1 cellular context compared by ENCODE assay signal in the genomic region with DNA sequence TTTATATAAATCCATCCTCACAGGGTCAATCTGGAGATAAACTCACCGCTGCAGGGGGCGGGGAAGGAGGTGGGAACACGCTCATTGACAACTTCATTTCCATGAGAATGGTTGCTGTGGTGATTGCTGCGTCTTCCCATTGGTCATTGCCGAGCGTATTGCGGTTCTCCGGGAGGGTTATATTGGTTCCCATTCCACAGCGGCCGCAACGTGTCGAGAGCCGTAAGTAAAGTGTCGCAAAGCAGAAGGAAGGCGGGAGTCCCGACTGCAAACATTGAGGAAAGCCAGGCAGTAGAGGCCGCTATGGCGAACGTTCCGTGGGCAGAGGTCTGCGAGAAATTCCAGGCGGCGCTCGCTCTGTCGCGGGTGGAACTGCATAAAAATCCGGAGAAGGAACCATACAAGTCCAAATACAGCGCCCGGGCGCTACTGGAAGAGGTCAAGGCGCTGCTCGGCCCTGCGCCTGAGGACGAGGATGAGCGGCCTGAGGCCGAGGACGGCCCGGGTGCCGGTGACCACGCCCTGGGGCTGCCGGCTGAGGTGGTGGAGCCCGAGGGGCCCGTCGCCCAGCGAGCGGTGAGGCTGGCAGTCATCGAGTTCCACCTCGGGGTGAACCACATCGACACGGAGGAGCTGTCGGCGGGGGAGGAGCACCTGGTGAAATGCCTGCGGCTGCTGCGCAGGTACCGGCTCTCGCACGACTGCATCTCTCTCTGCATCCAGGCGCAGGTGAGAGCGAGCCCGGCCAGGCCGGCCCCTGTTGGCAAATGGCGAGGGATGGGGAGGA.
TF ChIP-seq lines count a peak whose summit lies in the region.

A gene with protein sequence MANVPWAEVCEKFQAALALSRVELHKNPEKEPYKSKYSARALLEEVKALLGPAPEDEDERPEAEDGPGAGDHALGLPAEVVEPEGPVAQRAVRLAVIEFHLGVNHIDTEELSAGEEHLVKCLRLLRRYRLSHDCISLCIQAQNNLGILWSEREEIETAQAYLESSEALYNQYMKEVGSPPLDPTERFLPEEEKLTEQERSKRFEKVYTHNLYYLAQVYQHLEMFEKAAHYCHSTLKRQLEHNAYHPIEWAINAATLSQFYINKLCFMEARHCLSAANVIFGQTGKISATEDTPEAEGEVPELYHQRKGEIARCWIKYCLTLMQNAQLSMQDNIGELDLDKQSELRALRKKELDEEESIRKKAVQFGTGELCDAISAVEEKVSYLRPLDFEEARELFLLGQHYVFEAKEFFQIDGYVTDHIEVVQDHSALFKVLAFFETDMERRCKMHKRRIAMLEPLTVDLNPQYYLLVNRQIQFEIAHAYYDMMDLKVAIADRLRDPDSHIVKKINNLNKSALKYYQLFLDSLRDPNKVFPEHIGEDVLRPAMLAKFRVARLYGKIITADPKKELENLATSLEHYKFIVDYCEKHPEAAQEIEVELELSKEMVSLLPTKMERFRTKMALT (plus strand): TSS at position 274 of the 787 bp plus-strand sequence. CDS start 30 bp downstream, at position 304.

TF ChIP-seq in HepG2, 621 proteins besides CTCF, POLR2A, EP300 and RAD21 (continued from another document and continues in another):
- TF ChIP-seq, protein P1, sequence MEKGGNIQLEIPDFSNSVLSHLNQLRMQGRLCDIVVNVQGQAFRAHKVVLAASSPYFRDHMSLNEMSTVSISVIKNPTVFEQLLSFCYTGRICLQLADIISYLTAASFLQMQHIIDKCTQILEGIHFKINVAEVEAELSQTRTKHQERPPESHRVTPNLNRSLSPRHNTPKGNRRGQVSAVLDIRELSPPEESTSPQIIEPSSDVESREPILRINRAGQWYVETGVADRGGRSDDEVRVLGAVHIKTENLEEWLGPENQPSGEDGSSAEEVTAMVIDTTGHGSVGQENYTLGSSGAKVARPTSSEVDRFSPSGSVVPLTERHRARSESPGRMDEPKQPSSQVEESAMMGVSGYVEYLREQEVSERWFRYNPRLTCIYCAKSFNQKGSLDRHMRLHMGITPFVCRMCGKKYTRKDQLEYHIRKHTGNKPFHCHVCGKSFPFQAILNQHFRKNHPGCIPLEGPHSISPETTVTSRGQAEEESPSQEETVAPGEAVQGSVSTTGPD (CRISPR knock-in tag; IDR thresholded peaks at IDR 0.05) = no peak
- peak; percentile 94 for TF ChIP-seq KMT2A (CRISPR knock-in tag; IDR thresholded peaks at IDR 0.05)
- TF ChIP-seq YY1 (IDR thresholded peaks at IDR 0.05; ENCODE audit: insufficient read depth, insufficient replicate concordance, low read depth, low read length) = no peak
- no peak for TF ChIP-seq PAWR (CRISPR knock-in tag; IDR thresholded peaks at IDR 0.05; ENCODE audit: borderline replicate concordance)
- peak; percentile 57 for TF ChIP-seq GATAD2A (CRISPR knock-in tag; IDR thresholded peaks at IDR 0.05)
- TF ChIP-seq, protein P2, sequence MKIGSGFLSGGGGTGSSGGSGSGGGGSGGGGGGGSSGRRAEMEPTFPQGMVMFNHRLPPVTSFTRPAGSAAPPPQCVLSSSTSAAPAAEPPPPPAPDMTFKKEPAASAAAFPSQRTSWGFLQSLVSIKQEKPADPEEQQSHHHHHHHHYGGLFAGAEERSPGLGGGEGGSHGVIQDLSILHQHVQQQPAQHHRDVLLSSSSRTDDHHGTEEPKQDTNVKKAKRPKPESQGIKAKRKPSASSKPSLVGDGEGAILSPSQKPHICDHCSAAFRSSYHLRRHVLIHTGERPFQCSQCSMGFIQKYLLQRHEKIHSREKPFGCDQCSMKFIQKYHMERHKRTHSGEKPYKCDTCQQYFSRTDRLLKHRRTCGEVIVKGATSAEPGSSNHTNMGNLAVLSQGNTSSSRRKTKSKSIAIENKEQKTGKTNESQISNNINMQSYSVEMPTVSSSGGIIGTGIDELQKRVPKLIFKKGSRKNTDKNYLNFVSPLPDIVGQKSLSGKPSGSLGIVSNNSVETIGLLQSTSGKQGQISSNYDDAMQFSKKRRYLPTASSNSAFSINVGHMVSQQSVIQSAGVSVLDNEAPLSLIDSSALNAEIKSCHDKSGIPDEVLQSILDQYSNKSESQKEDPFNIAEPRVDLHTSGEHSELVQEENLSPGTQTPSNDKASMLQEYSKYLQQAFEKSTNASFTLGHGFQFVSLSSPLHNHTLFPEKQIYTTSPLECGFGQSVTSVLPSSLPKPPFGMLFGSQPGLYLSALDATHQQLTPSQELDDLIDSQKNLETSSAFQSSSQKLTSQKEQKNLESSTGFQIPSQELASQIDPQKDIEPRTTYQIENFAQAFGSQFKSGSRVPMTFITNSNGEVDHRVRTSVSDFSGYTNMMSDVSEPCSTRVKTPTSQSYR (CRISPR knock-in tag; IDR thresholded peaks at IDR 0.05; ENCODE audit: borderline replicate concordance) = no peak
- TF ChIP-seq, protein P3, sequence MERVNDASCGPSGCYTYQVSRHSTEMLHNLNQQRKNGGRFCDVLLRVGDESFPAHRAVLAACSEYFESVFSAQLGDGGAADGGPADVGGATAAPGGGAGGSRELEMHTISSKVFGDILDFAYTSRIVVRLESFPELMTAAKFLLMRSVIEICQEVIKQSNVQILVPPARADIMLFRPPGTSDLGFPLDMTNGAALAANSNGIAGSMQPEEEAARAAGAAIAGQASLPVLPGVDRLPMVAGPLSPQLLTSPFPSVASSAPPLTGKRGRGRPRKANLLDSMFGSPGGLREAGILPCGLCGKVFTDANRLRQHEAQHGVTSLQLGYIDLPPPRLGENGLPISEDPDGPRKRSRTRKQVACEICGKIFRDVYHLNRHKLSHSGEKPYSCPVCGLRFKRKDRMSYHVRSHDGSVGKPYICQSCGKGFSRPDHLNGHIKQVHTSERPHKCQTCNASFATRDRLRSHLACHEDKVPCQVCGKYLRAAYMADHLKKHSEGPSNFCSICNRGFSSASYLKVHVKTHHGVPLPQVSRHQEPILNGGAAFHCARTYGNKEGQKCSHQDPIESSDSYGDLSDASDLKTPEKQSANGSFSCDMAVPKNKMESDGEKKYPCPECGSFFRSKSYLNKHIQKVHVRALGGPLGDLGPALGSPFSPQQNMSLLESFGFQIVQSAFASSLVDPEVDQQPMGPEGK (CRISPR knock-in tag; IDR thresholded peaks at IDR 0.05) = peak; percentile 22; the same call in 1 of the 2 replicates
- no peak for TF ChIP-seq SCMH1 (CRISPR knock-in tag; IDR thresholded peaks at IDR 0.05; ENCODE audit: borderline replicate concordance)
- TF ChIP-seq ZBTB7A (CRISPR knock-in tag; IDR thresholded peaks at IDR 0.05) = 0 out of 2 replicates have a peak, but pooled peaks have one; percentile 35
- no peak for TF ChIP-seq PITX1 (CRISPR knock-in tag; IDR thresholded peaks at IDR 0.05)
- TF ChIP-seq, protein P4, sequence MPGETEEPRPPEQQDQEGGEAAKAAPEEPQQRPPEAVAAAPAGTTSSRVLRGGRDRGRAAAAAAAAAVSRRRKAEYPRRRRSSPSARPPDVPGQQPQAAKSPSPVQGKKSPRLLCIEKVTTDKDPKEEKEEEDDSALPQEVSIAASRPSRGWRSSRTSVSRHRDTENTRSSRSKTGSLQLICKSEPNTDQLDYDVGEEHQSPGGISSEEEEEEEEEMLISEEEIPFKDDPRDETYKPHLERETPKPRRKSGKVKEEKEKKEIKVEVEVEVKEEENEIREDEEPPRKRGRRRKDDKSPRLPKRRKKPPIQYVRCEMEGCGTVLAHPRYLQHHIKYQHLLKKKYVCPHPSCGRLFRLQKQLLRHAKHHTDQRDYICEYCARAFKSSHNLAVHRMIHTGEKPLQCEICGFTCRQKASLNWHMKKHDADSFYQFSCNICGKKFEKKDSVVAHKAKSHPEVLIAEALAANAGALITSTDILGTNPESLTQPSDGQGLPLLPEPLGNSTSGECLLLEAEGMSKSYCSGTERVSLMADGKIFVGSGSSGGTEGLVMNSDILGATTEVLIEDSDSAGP (CRISPR knock-in tag; IDR thresholded peaks at IDR 0.05; ENCODE audit: borderline replicate concordance) = peak; percentile 92; the same call in 1 of the 2 replicates
- TF ChIP-seq, protein P5, sequence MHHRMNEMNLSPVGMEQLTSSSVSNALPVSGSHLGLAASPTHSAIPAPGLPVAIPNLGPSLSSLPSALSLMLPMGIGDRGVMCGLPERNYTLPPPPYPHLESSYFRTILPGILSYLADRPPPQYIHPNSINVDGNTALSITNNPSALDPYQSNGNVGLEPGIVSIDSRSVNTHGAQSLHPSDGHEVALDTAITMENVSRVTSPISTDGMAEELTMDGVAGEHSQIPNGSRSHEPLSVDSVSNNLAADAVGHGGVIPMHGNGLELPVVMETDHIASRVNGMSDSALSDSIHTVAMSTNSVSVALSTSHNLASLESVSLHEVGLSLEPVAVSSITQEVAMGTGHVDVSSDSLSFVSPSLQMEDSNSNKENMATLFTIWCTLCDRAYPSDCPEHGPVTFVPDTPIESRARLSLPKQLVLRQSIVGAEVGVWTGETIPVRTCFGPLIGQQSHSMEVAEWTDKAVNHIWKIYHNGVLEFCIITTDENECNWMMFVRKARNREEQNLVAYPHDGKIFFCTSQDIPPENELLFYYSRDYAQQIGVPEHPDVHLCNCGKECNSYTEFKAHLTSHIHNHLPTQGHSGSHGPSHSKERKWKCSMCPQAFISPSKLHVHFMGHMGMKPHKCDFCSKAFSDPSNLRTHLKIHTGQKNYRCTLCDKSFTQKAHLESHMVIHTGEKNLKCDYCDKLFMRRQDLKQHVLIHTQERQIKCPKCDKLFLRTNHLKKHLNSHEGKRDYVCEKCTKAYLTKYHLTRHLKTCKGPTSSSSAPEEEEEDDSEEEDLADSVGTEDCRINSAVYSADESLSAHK (CRISPR knock-in tag; IDR thresholded peaks at IDR 0.05; ENCODE audit: borderline replicate concordance) = no peak
- no peak for TF ChIP-seq ZFP82 (CRISPR knock-in tag; IDR thresholded peaks at IDR 0.05; ENCODE audit: borderline replicate concordance)
- TF ChIP-seq, protein P6, sequence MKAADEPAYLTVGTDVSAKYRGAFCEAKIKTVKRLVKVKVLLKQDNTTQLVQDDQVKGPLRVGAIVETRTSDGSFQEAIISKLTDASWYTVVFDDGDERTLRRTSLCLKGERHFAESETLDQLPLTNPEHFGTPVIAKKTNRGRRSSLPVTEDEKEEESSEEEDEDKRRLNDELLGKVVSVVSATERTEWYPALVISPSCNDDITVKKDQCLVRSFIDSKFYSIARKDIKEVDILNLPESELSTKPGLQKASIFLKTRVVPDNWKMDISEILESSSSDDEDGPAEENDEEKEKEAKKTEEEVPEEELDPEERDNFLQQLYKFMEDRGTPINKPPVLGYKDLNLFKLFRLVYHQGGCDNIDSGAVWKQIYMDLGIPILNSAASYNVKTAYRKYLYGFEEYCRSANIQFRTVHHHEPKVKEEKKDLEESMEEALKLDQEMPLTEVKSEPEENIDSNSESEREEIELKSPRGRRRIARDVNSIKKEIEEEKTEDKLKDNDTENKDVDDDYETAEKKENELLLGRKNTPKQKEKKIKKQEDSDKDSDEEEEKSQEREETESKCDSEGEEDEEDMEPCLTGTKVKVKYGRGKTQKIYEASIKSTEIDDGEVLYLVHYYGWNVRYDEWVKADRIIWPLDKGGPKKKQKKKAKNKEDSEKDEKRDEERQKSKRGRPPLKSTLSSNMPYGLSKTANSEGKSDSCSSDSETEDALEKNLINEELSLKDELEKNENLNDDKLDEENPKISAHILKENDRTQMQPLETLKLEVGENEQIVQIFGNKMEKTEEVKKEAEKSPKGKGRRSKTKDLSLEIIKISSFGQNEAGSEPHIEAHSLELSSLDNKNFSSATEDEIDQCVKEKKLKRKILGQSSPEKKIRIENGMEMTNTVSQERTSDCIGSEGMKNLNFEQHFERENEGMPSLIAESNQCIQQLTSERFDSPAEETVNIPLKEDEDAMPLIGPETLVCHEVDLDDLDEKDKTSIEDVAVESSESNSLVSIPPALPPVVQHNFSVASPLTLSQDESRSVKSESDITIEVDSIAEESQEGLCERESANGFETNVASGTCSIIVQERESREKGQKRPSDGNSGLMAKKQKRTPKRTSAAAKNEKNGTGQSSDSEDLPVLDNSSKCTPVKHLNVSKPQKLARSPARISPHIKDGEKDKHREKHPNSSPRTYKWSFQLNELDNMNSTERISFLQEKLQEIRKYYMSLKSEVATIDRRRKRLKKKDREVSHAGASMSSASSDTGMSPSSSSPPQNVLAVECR (CRISPR knock-in tag; IDR thresholded peaks at IDR 0.05; ENCODE audit: borderline replicate concordance) = peak; percentile 93
- no peak for TF ChIP-seq NBN (conservative IDR thresholded peaks at IDR 0.05)
- TF ChIP-seq ZNF274 (CRISPR knock-in tag; IDR thresholded peaks at IDR 0.05) = peak; percentile 62
- peak; percentile 83; the same call in 1 of the 2 replicates for TF ChIP-seq U2AF2 (IDR thresholded peaks at IDR 0.05; ENCODE audit: low read depth, low read length)
- TF ChIP-seq, protein P7, sequence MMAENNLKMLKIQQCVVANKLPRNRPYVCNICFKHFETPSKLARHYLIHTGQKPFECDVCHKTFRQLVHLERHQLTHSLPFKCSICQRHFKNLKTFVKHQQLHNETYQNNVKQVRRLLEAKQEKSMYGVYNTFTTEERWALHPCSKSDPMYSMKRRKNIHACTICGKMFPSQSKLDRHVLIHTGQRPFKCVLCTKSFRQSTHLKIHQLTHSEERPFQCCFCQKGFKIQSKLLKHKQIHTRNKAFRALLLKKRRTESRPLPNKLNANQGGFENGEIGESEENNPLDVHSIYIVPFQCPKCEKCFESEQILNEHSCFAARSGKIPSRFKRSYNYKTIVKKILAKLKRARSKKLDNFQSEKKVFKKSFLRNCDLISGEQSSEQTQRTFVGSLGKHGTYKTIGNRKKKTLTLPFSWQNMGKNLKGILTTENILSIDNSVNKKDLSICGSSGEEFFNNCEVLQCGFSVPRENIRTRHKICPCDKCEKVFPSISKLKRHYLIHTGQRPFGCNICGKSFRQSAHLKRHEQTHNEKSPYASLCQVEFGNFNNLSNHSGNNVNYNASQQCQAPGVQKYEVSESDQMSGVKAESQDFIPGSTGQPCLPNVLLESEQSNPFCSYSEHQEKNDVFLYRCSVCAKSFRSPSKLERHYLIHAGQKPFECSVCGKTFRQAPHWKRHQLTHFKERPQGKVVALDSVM (CRISPR knock-in tag; IDR thresholded peaks at IDR 0.05) = peak; percentile 92
- TF ChIP-seq MXD4 (CRISPR knock-in tag; IDR thresholded peaks at IDR 0.05) = no peak
- TF ChIP-seq ZNF883 (CRISPR knock-in tag; IDR thresholded peaks at IDR 0.05; ENCODE audit: not compliant biosample characterization) = no peak
- peak; percentile 51; the same call in 1 of the 2 replicates for TF ChIP-seq MEIS1 (CRISPR knock-in tag; IDR thresholded peaks at IDR 0.05; ENCODE audit: borderline replicate concordance)
- TF ChIP-seq SMAD1 (CRISPR knock-in tag; IDR thresholded peaks at IDR 0.05; ENCODE audit: borderline replicate concordance, low read depth) = peak; percentile 63; the same call in 1 of the 2 replicates
- TF ChIP-seq RAD51 (IDR thresholded peaks at IDR 0.05; ENCODE audit: borderline replicate concordance) = no peak
- peak; percentile 89; the same call in 2 of the 3 replicates for TF ChIP-seq MXI1 (IDR thresholded peaks at IDR 0.05; ENCODE audit: borderline replicate concordance, low read depth, low read length)
- no peak for TF ChIP-seq FLYWCH1 (CRISPR knock-in tag; IDR thresholded peaks at IDR 0.05)
- no peak for TF ChIP-seq ZNF30 (CRISPR knock-in tag; IDR thresholded peaks at IDR 0.05)
- TF ChIP-seq, protein P8, sequence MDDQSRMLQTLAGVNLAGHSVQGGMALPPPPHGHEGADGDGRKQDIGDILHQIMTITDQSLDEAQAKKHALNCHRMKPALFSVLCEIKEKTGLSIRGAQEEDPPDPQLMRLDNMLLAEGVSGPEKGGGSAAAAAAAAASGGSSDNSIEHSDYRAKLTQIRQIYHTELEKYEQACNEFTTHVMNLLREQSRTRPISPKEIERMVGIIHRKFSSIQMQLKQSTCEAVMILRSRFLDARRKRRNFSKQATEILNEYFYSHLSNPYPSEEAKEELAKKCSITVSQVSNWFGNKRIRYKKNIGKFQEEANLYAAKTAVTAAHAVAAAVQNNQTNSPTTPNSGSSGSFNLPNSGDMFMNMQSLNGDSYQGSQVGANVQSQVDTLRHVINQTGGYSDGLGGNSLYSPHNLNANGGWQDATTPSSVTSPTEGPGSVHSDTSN (CRISPR knock-in tag; IDR thresholded peaks at IDR 0.05; ENCODE audit: borderline replicate concordance) = no peak
- TF ChIP-seq ZNF143 (CRISPR knock-in tag; IDR thresholded peaks at IDR 0.05) = no peak
- TF ChIP-seq ZNF780A (CRISPR knock-in tag; IDR thresholded peaks at IDR 0.05) = 0 out of 2 replicates have a peak, but pooled peaks have one; percentile 10
- no peak for TF ChIP-seq ZNF552 (CRISPR knock-in tag; IDR thresholded peaks at IDR 0.05; ENCODE audit: borderline replicate concordance)
